12 cellular contexts compared by ENCODE assay signal in genomic region chr6:42344756-42345155, GRCh38.
"Had no signal": no experiment of that assay in that cellular context is flagged by ENCODE, and none has a peak within 500 bp of the region (broad histone marks: within the 10 kb centered on the region; RNA-seq: fewer than 3 reads in every experiment).

No MANE protein-coding gene starts in this region.

- H3K4me3 Mint-ChIP-seq: activated CD4-positive, alpha-beta T cell treated with anti-CD3 and anti-CD28 coated beads for 36 hours; activated naive CD4-positive, alpha-beta T cell treated with anti-CD3 and anti-CD28 coated beads, Interleukin-2, amount 10 ng/mL, durations not matched to agents 7 days and 5 days; dendritic cell treated with granulocyte-macrophage colony-stimulating factor and Interleukin-4, amounts not matched to agents 40 ng/mL and 50 ng/mL, for 4 days; effector memory CD8-positive, alpha-beta T cell; mesothelial cell of epicardium had no signal

- H3K27me3 Mint-ChIP-seq: activated CD4-positive, alpha-beta T cell treated with anti-CD3 and anti-CD28 coated beads for 36 hours; activated naive CD4-positive, alpha-beta T cell treated with anti-CD3 and anti-CD28 coated beads, Interleukin-2, amount 10 ng/mL, durations not matched to agents 7 days and 5 days; activated T-helper 17 cell treated with anti-CD3 and anti-CD28 coated beads, Interleukin-2, amount 50 U/mL, for 72 hours; dendritic cell treated with granulocyte-macrophage colony-stimulating factor and Interleukin-4, amounts not matched to agents 40 ng/mL and 50 ng/mL, for 4 days; effector memory CD8-positive, alpha-beta T cell had no signal

- H3K27ac Mint-ChIP-seq: activated naive CD4-positive, alpha-beta T cell treated with anti-CD3 and anti-CD28 coated beads, Interleukin-2, amount 10 ng/mL, durations not matched to agents 7 days and 5 days; dendritic cell treated with granulocyte-macrophage colony-stimulating factor and Interleukin-4, amounts not matched to agents 40 ng/mL and 50 ng/mL, for 4 days; mesothelial cell of epicardium had no signal

- H3K4me1 Mint-ChIP-seq: mesothelial cell of epicardium had no signal

- H3K9me3 Mint-ChIP-seq: activated naive CD4-positive, alpha-beta T cell treated with anti-CD3 and anti-CD28 coated beads, Interleukin-2, amount 10 ng/mL, durations not matched to agents 7 days and 5 days; activated T-helper 17 cell treated with anti-CD3 and anti-CD28 coated beads, Interleukin-2, amount 50 U/mL, for 72 hours; dendritic cell treated with granulocyte-macrophage colony-stimulating factor and Interleukin-4, amounts not matched to agents 40 ng/mL and 50 ng/mL, for 4 days; effector memory CD8-positive, alpha-beta T cell; mesothelial cell of epicardium had no signal

- DNase-seq: activated CD4-positive, alpha-beta T cell treated with anti-CD3 and anti-CD28 coated beads for 36 hours; activated naive CD4-positive, alpha-beta T cell treated with anti-CD3 and anti-CD28 coated beads, Interleukin-2, amount 10 ng/mL, durations not matched to agents 7 days and 5 days; amygdala; brain microvascular endothelial cell; effector memory CD8-positive, alpha-beta T cell; gastrocnemius medialis; stimulated activated CD4-positive, alpha-beta T cell treated with anti-CD3 and anti-CD28 coated beads, Interleukin-15, amount 100 ng/mL, for 24 hours; stimulated activated CD4-positive, alpha-beta T cell treated with anti-CD3 and anti-CD28 coated beads, Interleukin-4, amount 100 ng/mL, for 24 hours; WERI-Rb-1 had no signal
